Comparison of ENCODE assay signal across 17 cellular contexts in genomic region chr6:135161996-135162395, GRCh38. TPM values are rescaled to one million over a fixed set of nuclear protein-coding genes. Genes with fewer than 3 reads are reported as not detected.
A peak's percentile ranks its signal among the peaks of the same experiment; 100 is the strongest.
DNase-seq lines count a peak whose midpoint lies in the region; ATAC-seq and TF ChIP-seq lines count a peak whose summit lies in the region.
"Had no signal": no experiment of that assay in that cellular context is flagged by ENCODE, and none has a peak within 500 bp of the region (broad histone marks: within the 10 kb centered on the region; RNA-seq: fewer than 3 reads in every experiment).

No MANE protein-coding gene starts in this region.

- H3K9me3 Mint-ChIP-seq in natural killer cell treated with Interleukin-12 subunit alpha and Interleukin-12 subunit beta and Interleukin-15 and Interleukin-18, amount 100 ng/mL, for 72 hours = peaks cover 12% of the 10 kb centered on the region
- no peaks in the 10 kb centered on the region for H3K9me3 Mint-ChIP-seq in natural killer cell
- no peaks in the 10 kb centered on the region for H3K9me3 Mint-ChIP-seq in activated T-helper 17 cell treated with anti-CD3 and anti-CD28 coated beads, Interleukin-2, amount 50 U/mL, for 72 hours
- H3K9me3 Mint-ChIP-seq: type B pancreatic cell had no signal

- H3K4me1 Mint-ChIP-seq in natural killer cell treated with Interleukin-12 subunit alpha and Interleukin-12 subunit beta and Interleukin-15 and Interleukin-18, amount 100 ng/mL, for 72 hours (ENCODE audit: low read depth in 2 of 2) = peaks cover 62 to 71% of the 10 kb centered on the region in 2 donors
- peaks cover 7 to 16% of the 10 kb centered on the region in 2 donors for H3K4me1 Mint-ChIP-seq in natural killer cell
- H3K4me1 Mint-ChIP-seq in activated T-helper 17 cell treated with anti-CD3 and anti-CD28 coated beads, Interleukin-2, amount 50 U/mL, for 72 hours = peaks cover 12% of the 10 kb centered on the region

- no peaks in the 10 kb centered on the region for H3K79me2 ChIP-seq in HCT116 (ENCODE audit: insufficient read depth, low read length)
- H3K79me2 ChIP-seq: hepatocyte had no signal

- no peaks in the 10 kb centered on the region for H3K27me3 ChIP-seq in HCT116 (ENCODE audit: insufficient read depth, low read length)
- H3K27me3 ChIP-seq: adrenal gland, hepatocyte, SJCRH30, stomach had no signal

- RAD21 ChIA-PET in HCT116 (lab: Charles Lee; ENCODE audit: low non-redundant PET in 1 of 2, low total read pairs in 2 of 2, uncharacterized antibody in 2 of 2, unreplicated experiment in 2 of 2) = no interaction called here

- TF ChIP-seq POLR2A in HCT116 (IDR thresholded peaks at IDR 0.05; ENCODE audit: borderline replicate concordance, extremely low read depth, insufficient read depth, insufficient read length) = no peak

- H3K27ac Mint-ChIP-seq in natural killer cell treated with Interleukin-12 subunit alpha and Interleukin-12 subunit beta and Interleukin-15 and Interleukin-18, amount 100 ng/mL, for 72 hours = peak overlapping the region; percentile 93 to 95
- no peak overlapping the region for H3K27ac Mint-ChIP-seq in natural killer cell
- peak overlapping the region; percentile 72 for H3K27ac Mint-ChIP-seq in activated T-helper 17 cell treated with anti-CD3 and anti-CD28 coated beads, Interleukin-2, amount 50 U/mL, for 72 hours
- H3K27ac Mint-ChIP-seq: type B pancreatic cell had no signal

- no TSS peak for BruUV-seq in HCT116 (replicated peaks; lab: Mats Ljungman, UMichigan)

- no peak for DNase-seq in natural killer cell treated with Interleukin-12 subunit alpha and Interleukin-12 subunit beta and Interleukin-15 and Interleukin-18, amount 100 ng/mL, for 72 hours (ENCODE audit: low spot score)
- DNase-seq in natural killer cell (no peak), HCT116 (ENCODE audit: low read depth, low spot score) (no peak), HT-29 (ENCODE audit: low spot score) (no peak), foreskin fibroblast (no peak), AG20443 (ENCODE audit: low spot score) (no peak)
- DNase-seq: activated CD4-positive, CD25-positive, alpha-beta regulatory T cell; NCI-H1436; NCI-H748 treated with DMSO at 0.1 percent for 48 hours had no signal

- intact Hi-C loops in natural killer cell (cut with micrococcal nuclease) (no loop called here), HCT116 (cut with micrococcal nuclease) (no loop called here)

- H4K20me1 ChIP-seq in HCT116 (ENCODE audit: insufficient read depth) = no peaks in the 10 kb centered on the region

- H3K36me3 Mint-ChIP-seq in natural killer cell treated with Interleukin-12 subunit alpha and Interleukin-12 subunit beta and Interleukin-15 and Interleukin-18, amount 100 ng/mL, for 72 hours = peaks cover 7% of the 10 kb centered on the region
- no peaks in the 10 kb centered on the region for H3K36me3 Mint-ChIP-seq in natural killer cell
- H3K36me3 Mint-ChIP-seq in activated T-helper 17 cell treated with anti-CD3 and anti-CD28 coated beads, Interleukin-2, amount 50 U/mL, for 72 hours (ENCODE audit: low read depth) = no peaks in the 10 kb centered on the region
- H3K36me3 Mint-ChIP-seq: type B pancreatic cell had no signal

- H2AFZ ChIP-seq in HCT116 (ENCODE audit: low read depth, low read length, poor library complexity, severe bottlenecking) = peak overlapping the region; percentile 92
- H2AFZ ChIP-seq: hepatocyte had no signal

- no peak for TF ChIP-seq RAD21 in HCT116 (IDR thresholded peaks at IDR 0.05; ENCODE audit: low read depth)

- H3K4me1 ChIP-seq in HCT116 (ENCODE audit: control insufficient read depth in 1 of 2, insufficient read depth in 2 of 2, low read length in 2 of 2) = peaks cover 0 to 6% of the 10 kb centered on the region in 2 experiments; a peak in 2 of 4 replicates
- H3K4me1 ChIP-seq: adrenal gland, SJCRH30, stomach had no signal

- no peaks in the 10 kb centered on the region for H3K9me2 ChIP-seq in HCT116 (ENCODE audit: insufficient read depth)

- peaks cover 0 to 3% of the 10 kb centered on the region in 2 donors for H3K27me3 Mint-ChIP-seq in natural killer cell treated with Interleukin-12 subunit alpha and Interleukin-12 subunit beta and Interleukin-15 and Interleukin-18, amount 100 ng/mL, for 72 hours
- peaks cover 0 to 3% of the 10 kb centered on the region in 2 donors for H3K27me3 Mint-ChIP-seq in natural killer cell (ENCODE audit: low read depth in 2 of 2)
- peaks cover 11% of the 10 kb centered on the region for H3K27me3 Mint-ChIP-seq in activated T-helper 17 cell treated with anti-CD3 and anti-CD28 coated beads, Interleukin-2, amount 50 U/mL, for 72 hours

- CTCF ChIA-PET in HCT116 (lab: Charles Lee) = interaction anchor here (1.1 to 2.3 kb wide), 4 partner anchors 14 to 123 kb away, joined by 3 to 11 read pairs (median 3); partner anchors contain the start of gene MYB

- peak overlapping the region; percentile 83 for H3K4me3 Mint-ChIP-seq in natural killer cell treated with Interleukin-12 subunit alpha and Interleukin-12 subunit beta and Interleukin-15 and Interleukin-18, amount 100 ng/mL, for 72 hours
- no peak overlapping the region for H3K4me3 Mint-ChIP-seq in natural killer cell
- H3K4me3 Mint-ChIP-seq in activated T-helper 17 cell treated with anti-CD3 and anti-CD28 coated beads, Interleukin-2, amount 50 U/mL, for 72 hours = peak overlapping the region; percentile 36
- H3K4me3 Mint-ChIP-seq: type B pancreatic cell had no signal

- H3K4me3 ChIP-seq in HCT116 (replicated peaks in 1 of 2; ENCODE audit: low read depth in 1 of 2, low read length in 2 of 2) = no peak overlapping the region
- H3K4me3 ChIP-seq in foreskin fibroblast (ENCODE audit: low read depth in 1 of 2, low read length in 2 of 2) = no peak overlapping the region
- H3K4me3 ChIP-seq: adrenal gland, hepatocyte, lung, SJCRH30, stomach had no signal

- peak; percentile 65 to 78 for ATAC-seq in natural killer cell treated with Interleukin-12 subunit alpha and Interleukin-12 subunit beta and Interleukin-15 and Interleukin-18, amount 100 ng/mL, for 72 hours
- no peak for ATAC-seq in natural killer cell
- ATAC-seq in HCT116 = no peak
- peak; percentile 69 for ATAC-seq in activated T-helper 17 cell treated with anti-CD3 and anti-CD28 coated beads, Interleukin-2, amount 50 U/mL, for 72 hours (replicated peaks)
- ATAC-seq: sciatic nerve had no signal

- TF ChIP-seq CTCF in natural killer cell (IDR thresholded peaks at IDR 0.05) (no peak), HCT116 (IDR thresholded peaks at IDR 0.05 in 2 of 3, conservative IDR thresholded peaks at IDR 0.05 in 1 of 3; ENCODE audit: borderline replicate concordance in 1 of 3, insufficient read depth in 1 of 3, low read depth in 2 of 3, low read length in 2 of 3) (no peak), foreskin fibroblast (IDR thresholded peaks at IDR 0.05; ENCODE audit: low read depth, low read length) (no peak)

- H3K36me3 ChIP-seq in HCT116 (ENCODE audit: control insufficient read depth in 1 of 2, insufficient read depth in 2 of 2, low read length in 2 of 2) = no peaks in the 10 kb centered on the region
- H3K36me3 ChIP-seq: adrenal gland, SJCRH30, stomach had no signal

- no peak overlapping the region for H3K9ac ChIP-seq in HCT116 (ENCODE audit: low read length)

- H3K27ac ChIP-seq in HCT116 (ENCODE audit: low read depth, low read length) = no peak overlapping the region
- H3K27ac ChIP-seq: adrenal gland, hepatocyte, SJCRH30, stomach had no signal

- no peak overlapping the region for H3K4me2 ChIP-seq in HCT116 (ENCODE audit: low read length)
- H3K4me2 ChIP-seq: hepatocyte had no signal

- POLR2A ChIA-PET in HCT116 (lab: Charles Lee) = no interaction called here

- H3K9me3 ChIP-seq in HCT116 (ENCODE audit: control insufficient read depth in 1 of 2, insufficient read depth in 1 of 2, low read depth in 1 of 2, low read length in 2 of 2) = no peaks in the 10 kb centered on the region
- H3K9me3 ChIP-seq: adrenal gland, SJCRH30, stomach had no signal

TF ChIP-seq in HCT116, 20 proteins besides CTCF, POLR2A, EP300 and RAD21 (continues in another document):
- no peak for TF ChIP-seq YY1 (IDR thresholded peaks at IDR 0.05; ENCODE audit: extremely low read depth, insufficient replicate concordance, low read depth, low read length)
- no peak for TF ChIP-seq ATF3 (IDR thresholded peaks at IDR 0.05)
- no peak for TF ChIP-seq MAX (IDR thresholded peaks at IDR 0.05)

RNA-seq across cellular contexts. Expression of gene MYB, which starts 19.1 kb away (rescaled TPM):
- total RNA-seq in natural killer cell treated with Interleukin-12 subunit alpha and Interleukin-12 subunit beta and Interleukin-15 and Interleukin-18, amount 100 ng/mL, for 72 hours = 100 to 1,000 TPM in 1 of 2 donors, 10 to 100 TPM in 1; 66.1 to 145 TPM
- 1 to 10 TPM in 2 of 3 donors, under 1 TPM in 1; 0.40 to 3.5 (median 1.3) TPM for total RNA-seq in natural killer cell
- total RNA-seq in HCT116 (2021; ENCODE audit: unreplicated experiment) = 3.7 TPM
- 0.79 and 0.81 TPM in 2 replicates for polyA plus RNA-seq in HCT116 (2012)
- 10 to 100 TPM; 29.9 to 81.5 TPM for total RNA-seq in activated T-helper 17 cell treated with anti-CD3 and anti-CD28 coated beads, Interleukin-2, amount 50 U/mL, for 72 hours
- 14.5 and 14.7 TPM in 2 replicates for total RNA-seq in HT-29 (2014; rRNA removed; shearing (Covaris generic))

Comparison
In these comparisons a context has a peak if more than half of its experiments do, and no peak if none do; other contexts are left out.
1. ATAC-seq: peak in natural killer cell treated with Interleukin-12 subunit alpha and Interleukin-12 subunit beta and Interleukin-15 and Interleukin-18, amount 100 ng/mL, for 72 hours (2 of 2) and activated T-helper 17 cell treated with anti-CD3 and anti-CD28 coated beads, Interleukin-2, amount 50 U/mL, for 72 hours (single experiment); none in natural killer cell (0 of 3) and HCT116 (single experiment).
2. H3K27ac Mint-ChIP-seq: peak in natural killer cell treated with Interleukin-12 subunit alpha and Interleukin-12 subunit beta and Interleukin-15 and Interleukin-18, amount 100 ng/mL, for 72 hours (2 of 2) and activated T-helper 17 cell treated with anti-CD3 and anti-CD28 coated beads, Interleukin-2, amount 50 U/mL, for 72 hours (single experiment); none in natural killer cell (0 of 2).